In the genomic region with DNA sequence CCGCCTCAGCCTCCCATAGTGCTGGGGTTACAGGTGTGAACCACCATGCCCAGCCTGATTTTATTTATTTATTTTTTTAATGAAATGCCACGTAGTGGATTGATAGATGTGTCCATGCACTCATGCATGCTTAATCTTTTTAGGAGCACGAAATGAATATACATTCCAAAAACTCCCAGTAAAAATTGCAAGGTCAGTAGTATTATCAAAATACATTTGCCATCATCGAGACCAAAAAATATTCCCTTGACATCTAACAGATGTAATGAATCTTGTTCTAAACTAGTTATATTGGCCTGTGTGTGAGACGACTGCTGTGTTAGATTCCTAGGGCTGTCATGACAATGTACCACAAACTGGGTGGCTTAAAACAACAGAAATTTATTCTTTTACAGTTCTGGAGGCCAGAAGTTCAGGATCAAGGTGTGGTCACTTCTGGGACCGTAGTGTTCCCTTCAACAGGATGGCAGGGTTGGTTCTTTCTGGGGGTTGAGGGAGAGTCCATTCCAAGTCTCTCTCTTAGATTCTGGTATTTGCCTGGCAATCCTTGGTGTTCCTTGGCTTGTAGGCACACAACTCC, we compare ENCODE assay signal across 19 cellular contexts. TPM values are rescaled to one million over a fixed set of nuclear protein-coding genes. Genes with fewer than 3 reads are reported as not detected.
DNase-seq lines count a peak whose midpoint lies in the region; ATAC-seq, FAIRE-seq and TF ChIP-seq lines count a peak whose summit lies in the region.
"Had no signal": no experiment of that assay in that cellular context is flagged by ENCODE, and none has a peak within 500 bp of the region (broad histone marks: within the 10 kb centered on the region; RNA-seq: fewer than 3 reads in every experiment).

No MANE protein-coding gene starts in this region.

- no peaks in the 10 kb centered on the region for H3K4me1 ChIP-seq in K562 (replicated peaks in 1 of 2; ENCODE audit: control insufficient read depth in 2 of 2, insufficient read depth in 2 of 2, low read length in 2 of 2)
- peaks cover 4% of the 10 kb centered on the region for H3K4me1 ChIP-seq in mesenchymal stem cell (ENCODE audit: control insufficient read depth, insufficient read depth, low read depth, low read length)

- H3K27ac ChIP-seq in K562 (ENCODE audit: extremely low read depth, low read depth, low read length) (no peak overlapping the region), mesenchymal stem cell (ENCODE audit: low read length, poor library complexity, severe bottlenecking) (no peak overlapping the region)
- H3K27ac ChIP-seq: C4-2B had no signal

- peak overlapping the region; percentile 46 for H3K27ac Mint-ChIP-seq in stimulated activated naive CD8-positive, alpha-beta T cell treated with anti-CD3 and anti-CD28 coated beads, Interleukin-15, Interleukin-2, amounts not matched to agents 100 ng/mL and 50 ng/mL, for 24 hours
- H3K27ac Mint-ChIP-seq: CD4-positive, alpha-beta memory T cell had no signal

- no peaks in the 10 kb centered on the region for H3K36me3 Mint-ChIP-seq in stimulated activated naive CD8-positive, alpha-beta T cell treated with anti-CD3 and anti-CD28 coated beads, Interleukin-15, Interleukin-2, amounts not matched to agents 100 ng/mL and 50 ng/mL, for 24 hours (ENCODE audit: low read depth)
- H3K36me3 Mint-ChIP-seq: CD4-positive, alpha-beta memory T cell had no signal

- no peak for TF ChIP-seq RAD21 in K562 (CRISPR knock-in tag; conservative IDR thresholded peaks at IDR 0.05 in 1 of 2, IDR thresholded peaks at IDR 0.05 in 1 of 2)

- H3K4me2 ChIP-seq in K562 (ENCODE audit: insufficient read depth, low read length) (no peak overlapping the region), mesenchymal stem cell (ENCODE audit: low read length, poor library complexity, severe bottlenecking) (no peak overlapping the region)

- no peaks in the 10 kb centered on the region for H3K9me3 Mint-ChIP-seq in stimulated activated naive CD8-positive, alpha-beta T cell treated with anti-CD3 and anti-CD28 coated beads, Interleukin-15, Interleukin-2, amounts not matched to agents 100 ng/mL and 50 ng/mL, for 24 hours
- H3K9me3 Mint-ChIP-seq: CD4-positive, alpha-beta memory T cell had no signal

- POLR2A ChIA-PET in K562 (lab: Yijun Ruan, JAX): no interaction called here

- H2BK12ac ChIP-seq in mesenchymal stem cell (ENCODE audit: low read length in 2 of 2): peak overlapping the region; percentile 11 to 54

- no peak for TF ChIP-seq CTCF in K562 (IDR thresholded peaks at IDR 0.05 in 2 of 3, conservative IDR thresholded peaks at IDR 0.05 in 1 of 3; ENCODE audit: insufficient read depth in 2 of 3, low read depth in 1 of 3, low read length in 3 of 3)

- 0% methylated on average over 6 of the region's 6 CpGs for WGBS in K562 (ENCODE audit: insufficient coverage, low coverage, missing lambda C conversion rate)
- 83% methylated on average over 5 of the region's 6 CpGs for WGBS in mesenchymal stem cell

- no peak for ATAC-seq in stimulated activated naive CD8-positive, alpha-beta T cell treated with anti-CD3 and anti-CD28 coated beads, Interleukin-15, Interleukin-2, amounts not matched to agents 100 U/mL and 50 U/mL, for 24 hours
- ATAC-seq in K562: no peak
- no peak for ATAC-seq in HG02642 (IDR thresholded peaks at IDR 0.05; ENCODE audit: poor library complexity, unreplicated experiment)

- H3K36me3 ChIP-seq in K562 (ENCODE audit: control insufficient read depth, insufficient read depth, low read length) (no peaks in the 10 kb centered on the region), mesenchymal stem cell (ENCODE audit: control insufficient read depth in 1 of 2, insufficient read depth in 2 of 2, low read depth in 1 of 2, low read length in 2 of 2) (no peaks in the 10 kb centered on the region)
- H3K36me3 ChIP-seq: BE2C had no signal

- no peak overlapping the region for H4K91ac ChIP-seq in mesenchymal stem cell (ENCODE audit: low read length)

- H3K79me1 ChIP-seq in mesenchymal stem cell (replicated peaks; ENCODE audit: low read length, poor library complexity, severe bottlenecking): no peaks in the 10 kb centered on the region

- H3K79me2 ChIP-seq in K562 (ENCODE audit: control insufficient read depth, insufficient read depth, low read length): no peaks in the 10 kb centered on the region

- no peak for FAIRE-seq in K562 (lab: Jason Lieb, UNC)
- FAIRE-seq: A204.1, D721Med, G401.6, GM12891, GM19239 had no signal

- no peak overlapping the region for H3K23ac ChIP-seq in mesenchymal stem cell (ENCODE audit: low read length in 2 of 2)

- H3K4me3 ChIP-seq in K562 (no peak overlapping the region), mesenchymal stem cell (ENCODE audit: insufficient read depth in 1 of 2, low read depth in 1 of 2, low read length in 2 of 2) (no peak overlapping the region)

- peak overlapping the region in 1 of 2 experiments; percentile 34 for H3K18ac ChIP-seq in mesenchymal stem cell (ENCODE audit: low read depth in 1 of 2, low read length in 2 of 2)

- in situ Hi-C loops in K562 (cut with MboI): no loop called here

- H2BK120ac ChIP-seq in mesenchymal stem cell (ENCODE audit: low read depth, low read length): no peak overlapping the region

- H3K4me3 Mint-ChIP-seq in stimulated activated naive CD8-positive, alpha-beta T cell treated with anti-CD3 and anti-CD28 coated beads, Interleukin-15, Interleukin-2, amounts not matched to agents 100 ng/mL and 50 ng/mL, for 24 hours: no peak overlapping the region
- H3K4me3 Mint-ChIP-seq: CD4-positive, alpha-beta memory T cell had no signal

- no peak for TF ChIP-seq POLR2A in K562 (conservative IDR thresholded peaks at IDR 0.05)

- intact Hi-C loops in K562 (cut with micrococcal nuclease): no loop called here

- CTCF ChIA-PET in K562 (lab: Yijun Ruan, JAX; ENCODE audit: low intra/inter-chr PET ratio): no interaction called here

- H2BK5ac ChIP-seq in mesenchymal stem cell (ENCODE audit: low read depth, low read length, poor library complexity, severe bottlenecking): no peak overlapping the region

- no peaks in the 10 kb centered on the region for H3K9me1 ChIP-seq in K562 (ENCODE audit: control insufficient read depth, insufficient read depth, low read length)

- H2AK5ac ChIP-seq in mesenchymal stem cell (ENCODE audit: low read length, severe bottlenecking): peak overlapping the region; percentile 55

- no peaks in the 10 kb centered on the region for H3K27me3 Mint-ChIP-seq in stimulated activated naive CD8-positive, alpha-beta T cell treated with anti-CD3 and anti-CD28 coated beads, Interleukin-15, Interleukin-2, amounts not matched to agents 100 ng/mL and 50 ng/mL, for 24 hours
- H3K27me3 Mint-ChIP-seq: CD4-positive, alpha-beta memory T cell had no signal

- TF ChIP-seq EP300 in K562 (IDR thresholded peaks at IDR 0.05; ENCODE audit: low read length): no peak

- peak overlapping the region; percentile 37 for H2BK15ac ChIP-seq in mesenchymal stem cell (ENCODE audit: low read depth, poor library complexity, severe bottlenecking)

- BruUV-seq in K562 (replicated peaks; lab: Mats Ljungman, UMichigan): no TSS peak

- no peak overlapping the region for H4K8ac ChIP-seq in mesenchymal stem cell (ENCODE audit: low read length)

- H4K20me1 ChIP-seq in K562 (replicated peaks; ENCODE audit: control insufficient read depth, insufficient read depth, low read length): no peaks in the 10 kb centered on the region

- H3K4me1 Mint-ChIP-seq in stimulated activated naive CD8-positive, alpha-beta T cell treated with anti-CD3 and anti-CD28 coated beads, Interleukin-15, Interleukin-2, amounts not matched to agents 100 ng/mL and 50 ng/mL, for 24 hours (ENCODE audit: low read depth): peaks cover 22% of the 10 kb centered on the region

- H3K9ac ChIP-seq in K562 (ENCODE audit: insufficient read depth in 1 of 2, low read depth in 2 of 2, low read length in 2 of 2) (no peak overlapping the region), mesenchymal stem cell (ENCODE audit: low read length) (no peak overlapping the region)

- H3K14ac ChIP-seq in mesenchymal stem cell (ENCODE audit: low read length in 2 of 2): no peak overlapping the region

- H3K9me3 ChIP-seq in K562 (replicated peaks; ENCODE audit: control insufficient read depth, insufficient read depth, low read depth, low read length) (no peaks in the 10 kb centered on the region), mesenchymal stem cell (ENCODE audit: control insufficient read depth, low read length) (no peaks in the 10 kb centered on the region)
- H3K9me3 ChIP-seq: BE2C had no signal

- DNase-seq in stimulated activated naive CD8-positive, alpha-beta T cell treated with anti-CD3 and anti-CD28 coated beads, Interleukin-15, Interleukin-2, amounts not matched to agents 100 U/mL and 50 U/mL, for 24 hours: no peak
- DNase-seq in K562 (ENCODE audit: extremely low read depth in 1 of 4, low spot score in 3 of 4) (no peak), mesenchymal stem cell (no peak)
- DNase-seq in central memory CD4-positive, alpha-beta T cell: no peak
- no peak for DNase-seq in stimulated activated CD4-positive, alpha-beta T cell treated with anti-CD3 and anti-CD28 coated beads, Interleukin-4, amount 100 ng/mL, for 1 hour
- DNase-seq: BE2C; CD4-positive, alpha-beta memory T cell; COR-L47; DMS153; DMS79 treated with DMSO at 0.1 percent for 48 hours; H7 had no signal

- no peak overlapping the region for H3K4ac ChIP-seq in mesenchymal stem cell (ENCODE audit: low read depth in 1 of 2, low read length in 2 of 2)

- H3K27me3 ChIP-seq in K562 (ENCODE audit: control insufficient read depth in 2 of 2, insufficient read depth in 2 of 2, low read length in 2 of 2) (no peaks in the 10 kb centered on the region; a peak in 2 of 5 replicates), mesenchymal stem cell (ENCODE audit: control insufficient read depth in 1 of 2, insufficient read depth in 1 of 2, low read length in 2 of 2) (no peaks in the 10 kb centered on the region)
- H3K27me3 ChIP-seq: BE2C had no signal

- H2AFZ ChIP-seq in K562 (ENCODE audit: low read depth, low read length): no peak overlapping the region
- no peak overlapping the region for H2AFZ ChIP-seq in mesenchymal stem cell (ENCODE audit: low read depth, low read length)

RNA-seq across cellular contexts. Expression of gene UBL3, which starts 56.1 kb away (rescaled TPM):
- 0.72 and 0.77 TPM in 2 replicates for total RNA-seq in K562 (2011; cell fraction: chromatin; rRNA removed; ENCODE audit: low replicate concordance)
- total RNA-seq in K562 (2011; cell fraction: nucleolus; rRNA removed): 0.83 and 0.92 TPM in 2 replicates
- 0.59 and 0.99 TPM in 2 replicates for total RNA-seq in K562 (2011; cell fraction: nucleoplasm; rRNA removed)
- 1.2 TPM in 2 replicates for total RNA-seq in K562 (2014; rRNA removed)
- total RNA-seq in K562 (2014; rRNA removed; fragmentation: Illumina TruSeq; extraction: Trizol): 2.1 and 2.5 TPM in 2 replicates
- 2.0 TPM in 2 replicates for total RNA-seq in K562 (2015; rRNA removed; fragmentation: Illumina TruSeq; extraction: Trizol)
- total RNA-seq in K562 (2021): 2.1 and 2.4 TPM in 2 replicates
- 1.8 and 2.2 TPM in 2 replicates for polyA plus RNA-seq in K562 (2011; rRNA removed)
- polyA plus RNA-seq in K562 (2011; cell fraction: cytosol; rRNA removed): 0.75 and 0.85 TPM in 2 replicates
- polyA plus RNA-seq in K562 (2011; cell fraction: nucleus; rRNA removed): 0.51 and 0.60 TPM in 2 replicates
- polyA plus RNA-seq in K562 (2012): 1.7 and 2.6 TPM in 2 replicates
- polyA plus RNA-seq in K562 (2014; fragmentation: Illumina TruSeq; extraction: Trizol): 1.4 and 1.8 TPM in 2 replicates
- polyA plus RNA-seq in K562 (2014; fragmentation: Nextera tagmentation; extraction: Ambion mirVana): 1 to 10 TPM in 1 of 2 experiments, under 1 TPM in 1; 0.64 to 1.0 TPM
- polyA plus RNA-seq in K562 (2014; rRNA removed): 0.91 and 1.4 TPM in 2 replicates
- polyA minus RNA-seq in K562 (2011; rRNA and poly(A)+ RNA removed): 2.3 and 2.5 TPM in 2 replicates
- 1.3 and 1.5 TPM in 2 replicates for polyA minus RNA-seq in K562 (2011; cell fraction: cytosol; rRNA and poly(A)+ RNA removed)
- 1.2 and 1.3 TPM in 2 replicates for polyA minus RNA-seq in K562 (2011; cell fraction: nucleus; rRNA and poly(A)+ RNA removed)
- 13.1 TPM for polyA plus RNA-seq in mesenchymal stem cell (2013, experiment 1 of 2)
- polyA plus RNA-seq in mesenchymal stem cell (2013, experiment 2 of 2): 13.9 TPM
